8 cellular contexts compared by ENCODE assay signal in the genomic region with DNA sequence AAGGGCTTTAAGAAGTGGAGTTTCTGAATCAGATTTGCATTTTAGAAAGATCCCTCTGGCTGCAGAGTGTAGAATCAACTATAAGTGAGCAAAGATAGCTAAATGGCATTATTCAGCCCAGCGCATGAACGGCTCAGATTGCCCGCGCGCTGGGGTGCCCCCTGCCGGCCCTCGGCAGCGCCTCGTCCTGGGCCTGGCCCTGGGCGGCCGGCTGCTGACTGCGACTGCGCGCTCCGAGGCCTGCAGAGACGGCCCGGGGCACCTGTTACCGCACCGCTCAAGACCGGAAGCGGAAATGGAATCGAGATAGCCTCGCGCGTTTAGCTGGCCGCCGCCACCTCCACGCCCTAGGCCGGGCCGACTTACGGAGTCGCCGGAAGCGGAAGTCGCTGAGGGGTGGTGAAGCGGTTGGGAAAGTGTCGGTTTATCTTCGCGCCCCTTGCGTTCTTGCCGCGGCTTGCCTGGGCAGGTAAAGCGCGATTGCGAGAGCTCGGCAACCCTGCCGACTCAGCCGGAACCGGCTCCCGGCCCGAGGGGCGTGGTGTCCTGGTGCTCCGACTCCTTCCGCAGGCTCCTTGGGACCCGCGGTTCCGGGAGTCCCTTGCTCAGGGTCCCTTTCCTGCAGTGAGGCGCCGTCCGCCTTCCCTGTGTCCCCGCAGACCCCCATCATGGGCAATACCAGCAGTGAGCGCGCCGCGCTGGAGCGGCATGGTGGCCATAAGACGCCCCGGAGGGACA. TPM values are rescaled to one million over a fixed set of nuclear protein-coding genes. Genes with fewer than 3 reads are reported as not detected.
DNase-seq lines count a peak whose midpoint lies in the region; ATAC-seq, FAIRE-seq and TF ChIP-seq lines count a peak whose summit lies in the region.

A gene with protein sequence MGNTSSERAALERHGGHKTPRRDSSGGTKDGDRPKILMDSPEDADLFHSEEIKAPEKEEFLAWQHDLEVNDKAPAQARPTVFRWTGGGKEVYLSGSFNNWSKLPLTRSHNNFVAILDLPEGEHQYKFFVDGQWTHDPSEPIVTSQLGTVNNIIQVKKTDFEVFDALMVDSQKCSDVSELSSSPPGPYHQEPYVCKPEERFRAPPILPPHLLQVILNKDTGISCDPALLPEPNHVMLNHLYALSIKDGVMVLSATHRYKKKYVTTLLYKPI (plus strand): TSS at position 557 of the 738 bp plus-strand sequence. CDS start 112 bp downstream, at position 669.

- H4K20me1 ChIP-seq in keratinocyte (ENCODE audit: control insufficient read depth, extremely low read depth, insufficient read depth, low read length), result no peaks in the 10 kb centered on the region

- H3K9me3 ChIP-seq in keratinocyte (ENCODE audit: control insufficient read depth, low read depth, low read length), result no peaks in the 10 kb centered on the region

- H3K27me3 ChIP-seq in keratinocyte (ENCODE audit: control insufficient read depth, extremely low read depth, insufficient read depth, low read length), result no peaks in the 10 kb centered on the region

- H3K4me1 ChIP-seq in keratinocyte (ENCODE audit: control insufficient read depth, extremely low read depth, insufficient read depth, low read length), result peaks cover 20% of the 10 kb centered on the region

- FAIRE-seq in keratinocyte (lab: Jason Lieb, UNC), result no peak

- H3K36me3 ChIP-seq in keratinocyte (ENCODE audit: control insufficient read depth in 2 of 2, extremely low read depth in 1 of 2, insufficient read depth in 2 of 2, low read length in 2 of 2), result peaks cover 6 to 13% of the 10 kb centered on the region in 2 experiments

- H2AFZ ChIP-seq in keratinocyte (ENCODE audit: control insufficient read depth, low read length), result peak within 1 kb of the TSS; percentile 94

- peak within 1 kb of the TSS; percentile 87 for H3K27ac ChIP-seq in keratinocyte (ENCODE audit: control insufficient read depth, insufficient read depth, low read length)

- peak within 1 kb of the TSS; percentile 84 to 96 (median 85) for H3K4me3 ChIP-seq in keratinocyte (ENCODE audit: control insufficient read depth in 2 of 3, extremely low read depth in 1 of 3, insufficient read depth in 2 of 3, low read depth in 1 of 3, low read length in 3 of 3)

- peak within 1 kb of the TSS; percentile 94 for H3K4me2 ChIP-seq in keratinocyte (ENCODE audit: control insufficient read depth, extremely low read depth, insufficient read depth, low read depth, low read length)

- peaks cover 23% of the 10 kb centered on the region for H3K79me2 ChIP-seq in keratinocyte (ENCODE audit: control insufficient read depth, insufficient read depth, low read length)

- ATAC-seq in GM19035 (IDR thresholded peaks at IDR 0.05; ENCODE audit: unreplicated experiment), result peak; percentile 92
- peak; percentile 96 for ATAC-seq in HG03354 (IDR thresholded peaks at IDR 0.05; ENCODE audit: poor library complexity, severe bottlenecking, unreplicated experiment)
- ATAC-seq in activated CD4-positive, CD25-positive, alpha-beta regulatory T cell treated with anti-CD3 and anti-CD28 coated beads, Interleukin-2, amount 50 U/mL, for 24 hours, result peak; percentile 91 to 93

- DNase-seq in Ammon's horn (ENCODE audit: low spot score), result peak; percentile 98
- peak; percentile 88 to 98 for DNase-seq in NCI-H446 (lab: John Stamatoyannopoulos, UW)
- DNase-seq in cerebellar cortex (ENCODE audit: low spot score), result peak; percentile 97
- peak; percentile 92 for DNase-seq in keratinocyte (ENCODE audit: low read depth, low spot score)
- DNase-seq in stimulated activated CD4-positive, alpha-beta T cell treated with anti-CD3 and anti-CD28 coated beads, Interleukin-15, amount 100 ng/mL, for 1 hour (ENCODE audit: low read depth in 1 of 2, low spot score in 1 of 2), result peak; percentile 90 to 92

- peak within 1 kb of the TSS; percentile 93 for H3K9ac ChIP-seq in keratinocyte (ENCODE audit: control insufficient read depth, extremely low read depth, insufficient read depth, low read length)

- no peaks in the 10 kb centered on the region for H3K9me1 ChIP-seq in keratinocyte (ENCODE audit: control insufficient read depth, extremely low read depth, insufficient read depth, low read length)

- dilution Hi-C loops in keratinocyte (cut with MboI; ENCODE audit: extremely low pct_ligation_motif_present, low sequenced_read_pairs), result no loop called here

- TF ChIP-seq CTCF in keratinocyte (optimal IDR thresholded peaks at IDR 0.05 in 1 of 3, IDR thresholded peaks at IDR 0.05 in 1 of 3, conservative IDR thresholded peaks at IDR 0.05 in 1 of 3; ENCODE audit: extremely low read depth in 1 of 3, insufficient read depth in 2 of 3, low read length in 3 of 3), result peak; percentile 84 to 87 (median 87)

RNA-seq across cellular contexts. Expression of the gene that starts here (rescaled TPM):
- 19.9 to 26.6 TPM (median 22.0 TPM) in 3 replicates for polyA plus RNA-seq in keratinocyte
- 18.6 TPM for polyA plus RNA-seq in keratinocyte (2011; ENCODE audit: low read depth)
- polyA plus RNA-seq in keratinocyte (2011; cell fraction: cytosol; rRNA removed), result 22.0 and 22.6 TPM in 2 replicates
- 35.0 and 38.5 TPM in 2 replicates for polyA plus RNA-seq in keratinocyte (2011; cell fraction: nucleus; rRNA removed)
- polyA plus RNA-seq in keratinocyte (2012; ENCODE audit: low replicate concordance), result 17.9 and 18.4 TPM in 2 replicates
- 14.6 to 16.0 TPM (median 15.9 TPM) in 3 replicates for polyA minus RNA-seq in keratinocyte
- polyA minus RNA-seq in keratinocyte (2011; cell fraction: cytosol; rRNA and poly(A)+ RNA removed), result 19.8 TPM
- 10.8 and 14.7 TPM in 2 replicates for polyA minus RNA-seq in keratinocyte (2011; cell fraction: nucleus; rRNA and poly(A)+ RNA removed)

Comparison
In these comparisons a context has a peak if more than half of its experiments do, and no peak if none do; other contexts are left out.
1. Peak in every context shown above with its lines: DNase-seq, ATAC-seq, H3K4me3 ChIP-seq and H3K27ac ChIP-seq.